Comparison of ENCODE assay signal across 27 cellular contexts in genomic region chr6:34979218-34979617, GRCh38.
"Had no signal": no experiment of that assay in that cellular context is flagged by ENCODE, and none has a peak within 500 bp of the region (broad histone marks: within the 10 kb centered on the region; RNA-seq: fewer than 3 reads in every experiment).

No MANE protein-coding gene starts in this region.

- H3K9me3 ChIP-seq: colonic mucosa, heart left ventricle, left lung, pancreas, prostate gland, suprapubic skin, tibial artery had no signal

- DNase-seq: activated CD4-positive, alpha-beta T cell treated with anti-CD3 and anti-CD28 coated beads for 48 hours; activated CD4-positive, alpha-beta T cell treated with anti-CD3 and anti-CD28 coated beads, Interleukin-2, amount 50 U/mL, for 48 hours; activated CD8-positive, alpha-beta memory T cell treated with anti-CD3 and anti-CD28 coated beads, Interleukin-2, amount 50 U/mL, for 4 hours; activated gamma-delta T cell; activated naive CD4-positive, alpha-beta T cell treated with anti-CD3 and anti-CD28 coated beads, Interleukin-2, amount 50 U/mL, for 16 hours; activated T-cell treated with anti-CD3 and anti-CD28 coated beads, Interleukin-2, amount 50 U/mL, for 1 hour; cerebellar nuclear complex; colonic mucosa; effector CD8-positive, alpha-beta T cell; heart left ventricle; left lung; mammary epithelial cell; naive thymus-derived CD8-positive, alpha-beta T cell; nucleus accumbens; pancreas; retina; stimulated activated CD4-positive, alpha-beta T cell treated with anti-CD3 and anti-CD28 coated beads, Interleukin-15, amount 100 ng/mL, for 24 hours; stimulated activated CD4-positive, alpha-beta T cell treated with anti-CD3 and anti-CD28 coated beads, Interleukin-2, amount 100 ng/mL, for 24 hours; stimulated activated naive CD4-positive, alpha-beta T cell; T-helper 17 cell; T1000; tibial artery; WERI-Rb-1 had no signal

- H3K4me3 ChIP-seq: colonic mucosa, heart left ventricle, left lung, pancreas, prostate gland, suprapubic skin, tibial artery had no signal

- ATAC-seq: activated CD4-positive, CD25-positive, alpha-beta regulatory T cell treated with anti-CD3 and anti-CD28 coated beads, Interleukin-2, amount 50 U/mL, for 24 hours; left lung; naive thymus-derived CD8-positive, alpha-beta T cell; pancreas; T-helper 17 cell had no signal

- H3K27ac ChIP-seq: colonic mucosa, left lung, pancreas, prostate gland, suprapubic skin, tibial artery, WERI-Rb-1 had no signal

- FAIRE-seq: bronchial epithelial cell, pancreas had no signal

- H3K36me3 ChIP-seq: colonic mucosa, prostate gland had no signal

- H3K4me1 ChIP-seq: colonic mucosa, left lung, pancreas, prostate gland, suprapubic skin had no signal

- H3K27me3 ChIP-seq: colonic mucosa, heart left ventricle, left lung, pancreas, suprapubic skin, tibial artery had no signal
